In genomic region chr20:9068232-9068781, GRCh38 we compare ENCODE assay signal across 8 cellular contexts. TPM values are rescaled to one million over a fixed set of nuclear protein-coding genes. Genes with fewer than 3 reads are reported as not detected.
DNase-seq lines count a peak whose midpoint lies in the region; ATAC-seq, FAIRE-seq and TF ChIP-seq lines count a peak whose summit lies in the region.

No MANE protein-coding gene starts in this region.

- no peak for ATAC-seq in HG02763 (IDR thresholded peaks at IDR 0.05; ENCODE audit: unreplicated experiment)

- no peaks in the 10 kb centered on the region for H3K27me3 ChIP-seq in skeletal muscle satellite cell (ENCODE audit: control insufficient read depth, insufficient read depth, low read length)

- DNase-seq in 8988T (peak; percentile 77), HTR-8/SVneo (ENCODE audit: insufficient read length, low spot score) (peak; percentile 71), amniotic stem cell (lab: John Stamatoyannopoulos, UW) (peak; percentile 26), hepatic stellate cell (ENCODE audit: low spot score) (peak; percentile 70), GM13976 (ENCODE audit: low spot score) (no peak)
- no peak for DNase-seq in activated CD4-positive, alpha-beta T cell treated with anti-CD3 and anti-CD28 coated beads, Interleukin-2, amount 50 U/mL, for 1 hour

- peak overlapping the region; percentile 96 for H3K4me3 ChIP-seq in skeletal muscle satellite cell (ENCODE audit: low read length)

- H3K36me3 ChIP-seq in skeletal muscle satellite cell (ENCODE audit: insufficient read depth, low read length) = no peaks in the 10 kb centered on the region

- peaks cover 9% of the 10 kb centered on the region for H3K4me1 ChIP-seq in skeletal muscle satellite cell (ENCODE audit: control insufficient read depth, insufficient read depth, low read length)

- no peak for TF ChIP-seq CTCF in GM13976 (IDR thresholded peaks at IDR 0.05; ENCODE audit: borderline replicate concordance, control extremely low read depth, extremely low read depth, insufficient read depth, missing control alignments)

- in situ Hi-C loops in GM13976 (cut with MboI; ENCODE audit: low sequenced_read_pairs, unreplicated experiment) = no loop called here

- peak overlapping the region; percentile 96 for H3K4me2 ChIP-seq in skeletal muscle satellite cell (ENCODE audit: low read length)

- peak overlapping the region; percentile 94 for H3K9ac ChIP-seq in skeletal muscle satellite cell (ENCODE audit: low read depth, low read length)

- H3K9me3 ChIP-seq in skeletal muscle satellite cell (replicated peaks; ENCODE audit: low read length) = no peaks in the 10 kb centered on the region

- FAIRE-seq in HTR-8/SVneo (lab: Jason Lieb, UNC) = peak; percentile 80

RNA-seq across cellular contexts. Expression of gene PLCB4, which starts 0.6 kb away (rescaled TPM):
- 0.76 and 3.5 TPM in 2 replicates for total RNA-seq in skeletal muscle satellite cell (2012; rRNA removed)

Comparison
In these comparisons a context has a peak if more than half of its experiments do, and no peak if none do; other contexts are left out.
1. DNase-seq: peak in 8988T (single experiment), HTR-8/SVneo (single experiment), amniotic stem cell (single experiment) and hepatic stellate cell (single experiment); none in GM13976 (single experiment) and activated CD4-positive, alpha-beta T cell treated with anti-CD3 and anti-CD28 coated beads, Interleukin-2, amount 50 U/mL, for 1 hour (single experiment).